Comparison of ENCODE assay signal across 1 cellular context in the genomic region with DNA sequence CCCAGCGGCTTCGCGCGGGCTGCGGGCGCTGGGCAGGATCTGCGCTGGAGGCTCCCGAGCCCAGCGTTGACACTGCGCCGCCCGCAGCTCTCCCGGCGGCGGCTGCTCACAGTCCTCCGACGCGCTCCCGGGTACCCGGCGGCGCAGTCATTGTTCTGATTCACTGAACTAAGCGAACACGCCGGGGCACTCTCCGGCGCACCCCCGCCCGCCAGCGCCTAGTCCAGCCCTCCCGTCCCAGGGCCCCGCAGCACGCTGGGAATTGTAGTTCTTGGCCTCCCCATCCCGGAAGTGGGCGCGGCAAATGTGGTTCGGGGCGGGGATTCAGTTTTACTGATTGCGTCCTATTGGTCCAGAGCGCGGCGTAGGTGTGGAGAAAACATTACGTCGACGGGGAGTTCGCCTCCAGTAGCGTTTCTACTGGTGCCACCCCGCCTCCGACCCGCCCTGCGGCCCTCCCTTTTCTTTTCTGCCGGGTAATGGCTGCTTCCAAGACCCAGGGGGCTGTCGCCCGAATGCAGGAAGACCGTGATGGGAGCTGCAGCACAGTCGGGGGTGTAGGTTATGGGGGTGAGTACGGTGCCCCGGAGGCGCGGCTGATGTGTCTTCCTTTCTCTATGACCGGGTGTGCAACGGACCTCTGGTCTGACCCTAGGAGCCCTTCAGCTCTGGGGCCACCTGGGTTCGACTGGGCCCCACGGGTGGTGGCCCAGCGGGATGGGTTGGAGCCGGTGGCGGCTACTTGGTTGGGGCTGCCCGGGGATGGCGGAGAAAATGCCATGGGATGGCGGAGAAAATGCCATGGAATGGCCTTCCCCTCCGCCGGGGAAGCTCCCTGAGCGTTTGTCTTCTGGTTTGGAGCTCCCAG.
A peak's percentile ranks its signal among the peaks of the same experiment; 100 is the strongest.
TF ChIP-seq lines count a peak whose summit lies in the region.

A gene with protein sequence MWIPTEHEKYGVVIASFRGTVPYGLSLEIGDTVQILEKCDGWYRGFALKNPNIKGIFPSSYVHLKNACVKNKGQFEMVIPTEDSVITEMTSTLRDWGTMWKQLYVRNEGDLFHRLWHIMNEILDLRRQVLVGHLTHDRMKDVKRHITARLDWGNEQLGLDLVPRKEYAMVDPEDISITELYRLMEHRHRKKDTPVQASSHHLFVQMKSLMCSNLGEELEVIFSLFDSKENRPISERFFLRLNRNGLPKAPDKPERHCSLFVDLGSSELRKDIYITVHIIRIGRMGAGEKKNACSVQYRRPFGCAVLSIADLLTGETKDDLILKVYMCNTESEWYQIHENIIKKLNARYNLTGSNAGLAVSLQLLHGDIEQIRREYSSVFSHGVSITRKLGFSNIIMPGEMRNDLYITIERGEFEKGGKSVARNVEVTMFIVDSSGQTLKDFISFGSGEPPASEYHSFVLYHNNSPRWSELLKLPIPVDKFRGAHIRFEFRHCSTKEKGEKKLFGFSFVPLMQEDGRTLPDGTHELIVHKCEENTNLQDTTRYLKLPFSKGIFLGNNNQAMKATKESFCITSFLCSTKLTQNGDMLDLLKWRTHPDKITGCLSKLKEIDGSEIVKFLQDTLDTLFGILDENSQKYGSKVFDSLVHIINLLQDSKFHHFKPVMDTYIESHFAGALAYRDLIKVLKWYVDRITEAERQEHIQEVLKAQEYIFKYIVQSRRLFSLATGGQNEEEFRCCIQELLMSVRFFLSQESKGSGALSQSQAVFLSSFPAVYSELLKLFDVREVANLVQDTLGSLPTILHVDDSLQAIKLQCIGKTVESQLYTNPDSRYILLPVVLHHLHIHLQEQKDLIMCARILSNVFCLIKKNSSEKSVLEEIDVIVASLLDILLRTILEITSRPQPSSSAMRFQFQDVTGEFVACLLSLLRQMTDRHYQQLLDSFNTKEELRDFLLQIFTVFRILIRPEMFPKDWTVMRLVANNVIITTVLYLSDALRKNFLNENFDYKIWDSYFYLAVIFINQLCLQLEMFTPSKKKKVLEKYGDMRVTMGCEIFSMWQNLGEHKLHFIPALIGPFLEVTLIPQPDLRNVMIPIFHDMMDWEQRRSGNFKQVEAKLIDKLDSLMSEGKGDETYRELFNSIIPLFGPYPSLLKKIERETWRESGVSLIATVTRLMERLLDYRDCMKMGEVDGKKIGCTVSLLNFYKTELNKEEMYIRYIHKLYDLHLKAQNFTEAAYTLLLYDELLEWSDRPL (N-terminal part only) (minus strand): TSS at position 162 of the 868 bp plus-strand sequence. CDS start 261 bp downstream, outside the sequence.
A gene with protein sequence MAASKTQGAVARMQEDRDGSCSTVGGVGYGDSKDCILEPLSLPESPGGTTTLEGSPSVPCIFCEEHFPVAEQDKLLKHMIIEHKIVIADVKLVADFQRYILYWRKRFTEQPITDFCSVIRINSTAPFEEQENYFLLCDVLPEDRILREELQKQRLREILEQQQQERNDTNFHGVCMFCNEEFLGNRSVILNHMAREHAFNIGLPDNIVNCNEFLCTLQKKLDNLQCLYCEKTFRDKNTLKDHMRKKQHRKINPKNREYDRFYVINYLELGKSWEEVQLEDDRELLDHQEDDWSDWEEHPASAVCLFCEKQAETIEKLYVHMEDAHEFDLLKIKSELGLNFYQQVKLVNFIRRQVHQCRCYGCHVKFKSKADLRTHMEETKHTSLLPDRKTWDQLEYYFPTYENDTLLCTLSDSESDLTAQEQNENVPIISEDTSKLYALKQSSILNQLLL (plus strand): TSS at position 458 of the 868 bp plus-strand sequence. CDS start 22 bp downstream, at position 480.

TF ChIP-seq in HEK293, 187 proteins besides CTCF, POLR2A, EP300 and RAD21 (continued from another document and continues in another):
- TF ChIP-seq, protein P1, sequence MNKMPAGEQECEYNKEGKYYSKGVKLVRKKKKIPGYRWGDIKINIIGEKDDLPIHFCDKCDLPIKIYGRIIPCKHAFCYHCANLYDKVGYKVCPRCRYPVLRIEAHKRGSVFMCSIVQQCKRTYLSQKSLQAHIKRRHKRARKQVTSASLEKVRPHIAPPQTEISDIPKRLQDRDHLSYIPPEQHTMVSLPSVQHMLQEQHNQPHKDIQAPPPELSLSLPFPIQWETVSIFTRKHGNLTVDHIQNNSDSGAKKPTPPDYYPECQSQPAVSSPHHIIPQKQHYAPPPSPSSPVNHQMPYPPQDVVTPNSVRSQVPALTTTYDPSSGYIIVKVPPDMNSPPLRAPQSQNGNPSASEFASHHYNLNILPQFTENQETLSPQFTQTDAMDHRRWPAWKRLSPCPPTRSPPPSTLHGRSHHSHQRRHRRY (tag by site-specific recombination; IDR thresholded peaks at IDR 0.05): no peak
- TF ChIP-seq, protein P2, sequence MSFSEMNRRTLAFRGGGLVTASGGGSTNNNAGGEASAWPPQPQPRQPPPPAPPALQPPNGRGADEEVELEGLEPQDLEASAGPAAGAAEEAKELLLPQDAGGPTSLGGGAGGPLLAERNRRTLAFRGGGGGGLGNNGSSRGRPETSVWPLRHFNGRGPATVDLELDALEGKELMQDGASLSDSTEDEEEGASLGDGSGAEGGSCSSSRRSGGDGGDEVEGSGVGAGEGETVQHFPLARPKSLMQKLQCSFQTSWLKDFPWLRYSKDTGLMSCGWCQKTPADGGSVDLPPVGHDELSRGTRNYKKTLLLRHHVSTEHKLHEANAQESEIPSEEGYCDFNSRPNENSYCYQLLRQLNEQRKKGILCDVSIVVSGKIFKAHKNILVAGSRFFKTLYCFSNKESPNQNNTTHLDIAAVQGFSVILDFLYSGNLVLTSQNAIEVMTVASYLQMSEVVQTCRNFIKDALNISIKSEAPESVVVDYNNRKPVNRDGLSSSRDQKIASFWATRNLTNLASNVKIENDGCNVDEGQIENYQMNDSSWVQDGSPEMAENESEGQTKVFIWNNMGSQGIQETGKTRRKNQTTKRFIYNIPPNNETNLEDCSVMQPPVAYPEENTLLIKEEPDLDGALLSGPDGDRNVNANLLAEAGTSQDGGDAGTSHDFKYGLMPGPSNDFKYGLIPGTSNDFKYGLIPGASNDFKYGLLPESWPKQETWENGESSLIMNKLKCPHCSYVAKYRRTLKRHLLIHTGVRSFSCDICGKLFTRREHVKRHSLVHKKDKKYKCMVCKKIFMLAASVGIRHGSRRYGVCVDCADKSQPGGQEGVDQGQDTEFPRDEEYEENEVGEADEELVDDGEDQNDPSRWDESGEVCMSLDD (tag by site-specific recombination; IDR thresholded peaks at IDR 0.05): 0 out of 2 replicates have a peak, but pooled peaks have one; percentile 8
- TF ChIP-seq KLF9 (tag by site-specific recombination; IDR thresholded peaks at IDR 0.05; ENCODE audit: low read depth) (peak; percentile 63), ZNF48 (tag by site-specific recombination; IDR thresholded peaks at IDR 0.05) (no peak), ZBTB48 (tag by site-specific recombination; IDR thresholded peaks at IDR 0.05) (peak; percentile 59; the same call in 1 of the 2 replicates), TRIM28 (IDR thresholded peaks at IDR 0.05; ENCODE audit: borderline replicate concordance, low read length) (peak; percentile 55; the same call in 1 of the 2 replicates), ZNF423 (tag by site-specific recombination; IDR thresholded peaks at IDR 0.05) (peak; percentile 91), ZNF274 (IDR thresholded peaks at IDR 0.05; ENCODE audit: low read length) (no peak), ZNF274 (tag by site-specific recombination; IDR thresholded peaks at IDR 0.05; ENCODE audit: borderline replicate concordance) (no peak), KLF1 (tag by site-specific recombination; IDR thresholded peaks at IDR 0.05) (0 out of 2 replicates have a peak, but pooled peaks have one; percentile 8), KLF10 (tag by site-specific recombination; IDR thresholded peaks at IDR 0.05) (peak; percentile 96), YY1 (tag by site-specific recombination; IDR thresholded peaks at IDR 0.05) (peak; percentile 86), SP3 (tag by site-specific recombination; IDR thresholded peaks at IDR 0.05) (peak; percentile 99), ZSCAN16 (tag by site-specific recombination; IDR thresholded peaks at IDR 0.05) (0 out of 2 replicates have a peak, but pooled peaks have one; percentile 16), GLI4 (tag by site-specific recombination; IDR thresholded peaks at IDR 0.05) (0 out of 2 replicates have a peak, but pooled peaks have one; percentile 44), ZNF341 (tag by site-specific recombination; IDR thresholded peaks at IDR 0.05; ENCODE audit: low read depth) (peak; percentile 94), ZBTB17 (tag by site-specific recombination; IDR thresholded peaks at IDR 0.05) (peak; percentile 86), SALL2 (tag by site-specific recombination; IDR thresholded peaks at IDR 0.05; ENCODE audit: borderline replicate concordance) (no peak), ZFP37 (tag by site-specific recombination; IDR thresholded peaks at IDR 0.05) (peak; percentile 66; the same call in 1 of the 2 replicates), ZNF837 (tag by site-specific recombination; IDR thresholded peaks at IDR 0.05) (peak; percentile 81; the same call in 1 of the 2 replicates), ZNF2 (tag by site-specific recombination; IDR thresholded peaks at IDR 0.05) (peak; percentile 75; the same call in 1 of the 2 replicates), ZNF785 (tag by site-specific recombination; IDR thresholded peaks at IDR 0.05) (no peak), ZNF629 (tag by site-specific recombination; IDR thresholded peaks at IDR 0.05) (peak; percentile 90), ZNF600 (tag by site-specific recombination; IDR thresholded peaks at IDR 0.05) (peak; percentile 69), ZIC2 (tag by site-specific recombination; IDR thresholded peaks at IDR 0.05) (peak; percentile 90), ZBTB8A (tag by site-specific recombination; IDR thresholded peaks at IDR 0.05) (peak; percentile 98), ZNF76 (tag by site-specific recombination; IDR thresholded peaks at IDR 0.05; ENCODE audit: borderline replicate concordance, low read depth) (peak; percentile 95), ZXDB (tag by site-specific recombination; IDR thresholded peaks at IDR 0.05) (0 out of 2 replicates have a peak, but pooled peaks have one; percentile 67), ZNF175 (tag by site-specific recombination; IDR thresholded peaks at IDR 0.05) (no peak)
- TF ChIP-seq, protein P3, sequence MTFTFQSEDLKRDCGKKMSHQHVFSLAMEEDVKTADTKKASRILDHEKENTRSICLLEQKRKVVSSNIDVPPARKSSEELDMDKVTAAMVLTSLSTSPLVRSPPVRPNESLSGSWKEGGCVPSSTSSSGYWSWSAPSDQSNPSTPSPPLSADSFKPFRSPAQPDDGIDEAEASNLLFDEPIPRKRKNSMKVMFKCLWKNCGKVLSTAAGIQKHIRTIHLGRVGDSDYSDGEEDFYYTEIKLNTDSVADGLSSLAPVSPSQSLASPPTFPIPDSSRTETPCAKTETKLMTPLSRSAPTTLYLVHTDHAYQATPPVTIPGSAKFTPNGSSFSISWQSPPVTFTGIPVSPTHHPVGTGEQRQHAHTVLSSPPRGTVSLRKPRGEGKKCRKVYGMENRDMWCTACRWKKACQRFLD (tag by site-specific recombination; IDR thresholded peaks at IDR 0.05): no peak
- TF ChIP-seq, protein P4, sequence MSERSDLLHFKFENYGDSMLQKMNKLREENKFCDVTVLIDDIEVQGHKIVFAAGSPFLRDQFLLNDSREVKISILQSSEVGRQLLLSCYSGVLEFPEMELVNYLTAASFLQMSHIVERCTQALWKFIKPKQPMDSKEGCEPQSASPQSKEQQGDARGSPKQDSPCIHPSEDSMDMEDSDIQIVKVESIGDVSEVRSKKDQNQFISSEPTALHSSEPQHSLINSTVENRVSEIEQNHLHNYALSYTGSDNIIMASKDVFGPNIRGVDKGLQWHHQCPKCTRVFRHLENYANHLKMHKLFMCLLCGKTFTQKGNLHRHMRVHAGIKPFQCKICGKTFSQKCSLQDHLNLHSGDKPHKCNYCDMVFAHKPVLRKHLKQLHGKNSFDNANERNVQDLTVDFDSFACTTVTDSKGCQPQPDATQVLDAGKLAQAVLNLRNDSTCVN (tag by site-specific recombination; optimal IDR thresholded peaks at IDR 0.05): peak; percentile 90
- TF ChIP-seq, protein P5, sequence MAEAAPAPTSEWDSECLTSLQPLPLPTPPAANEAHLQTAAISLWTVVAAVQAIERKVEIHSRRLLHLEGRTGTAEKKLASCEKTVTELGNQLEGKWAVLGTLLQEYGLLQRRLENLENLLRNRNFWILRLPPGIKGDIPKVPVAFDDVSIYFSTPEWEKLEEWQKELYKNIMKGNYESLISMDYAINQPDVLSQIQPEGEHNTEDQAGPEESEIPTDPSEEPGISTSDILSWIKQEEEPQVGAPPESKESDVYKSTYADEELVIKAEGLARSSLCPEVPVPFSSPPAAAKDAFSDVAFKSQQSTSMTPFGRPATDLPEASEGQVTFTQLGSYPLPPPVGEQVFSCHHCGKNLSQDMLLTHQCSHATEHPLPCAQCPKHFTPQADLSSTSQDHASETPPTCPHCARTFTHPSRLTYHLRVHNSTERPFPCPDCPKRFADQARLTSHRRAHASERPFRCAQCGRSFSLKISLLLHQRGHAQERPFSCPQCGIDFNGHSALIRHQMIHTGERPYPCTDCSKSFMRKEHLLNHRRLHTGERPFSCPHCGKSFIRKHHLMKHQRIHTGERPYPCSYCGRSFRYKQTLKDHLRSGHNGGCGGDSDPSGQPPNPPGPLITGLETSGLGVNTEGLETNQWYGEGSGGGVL (tag by site-specific recombination; IDR thresholded peaks at IDR 0.05): no peak
- TF ChIP-seq, protein P6, sequence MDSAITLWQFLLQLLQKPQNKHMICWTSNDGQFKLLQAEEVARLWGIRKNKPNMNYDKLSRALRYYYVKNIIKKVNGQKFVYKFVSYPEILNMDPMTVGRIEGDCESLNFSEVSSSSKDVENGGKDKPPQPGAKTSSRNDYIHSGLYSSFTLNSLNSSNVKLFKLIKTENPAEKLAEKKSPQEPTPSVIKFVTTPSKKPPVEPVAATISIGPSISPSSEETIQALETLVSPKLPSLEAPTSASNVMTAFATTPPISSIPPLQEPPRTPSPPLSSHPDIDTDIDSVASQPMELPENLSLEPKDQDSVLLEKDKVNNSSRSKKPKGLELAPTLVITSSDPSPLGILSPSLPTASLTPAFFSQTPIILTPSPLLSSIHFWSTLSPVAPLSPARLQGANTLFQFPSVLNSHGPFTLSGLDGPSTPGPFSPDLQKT (IDR thresholded peaks at IDR 0.05; ENCODE audit: borderline replicate concordance, low read depth, low read length): peak; percentile 95
- TF ChIP-seq, protein P7, sequence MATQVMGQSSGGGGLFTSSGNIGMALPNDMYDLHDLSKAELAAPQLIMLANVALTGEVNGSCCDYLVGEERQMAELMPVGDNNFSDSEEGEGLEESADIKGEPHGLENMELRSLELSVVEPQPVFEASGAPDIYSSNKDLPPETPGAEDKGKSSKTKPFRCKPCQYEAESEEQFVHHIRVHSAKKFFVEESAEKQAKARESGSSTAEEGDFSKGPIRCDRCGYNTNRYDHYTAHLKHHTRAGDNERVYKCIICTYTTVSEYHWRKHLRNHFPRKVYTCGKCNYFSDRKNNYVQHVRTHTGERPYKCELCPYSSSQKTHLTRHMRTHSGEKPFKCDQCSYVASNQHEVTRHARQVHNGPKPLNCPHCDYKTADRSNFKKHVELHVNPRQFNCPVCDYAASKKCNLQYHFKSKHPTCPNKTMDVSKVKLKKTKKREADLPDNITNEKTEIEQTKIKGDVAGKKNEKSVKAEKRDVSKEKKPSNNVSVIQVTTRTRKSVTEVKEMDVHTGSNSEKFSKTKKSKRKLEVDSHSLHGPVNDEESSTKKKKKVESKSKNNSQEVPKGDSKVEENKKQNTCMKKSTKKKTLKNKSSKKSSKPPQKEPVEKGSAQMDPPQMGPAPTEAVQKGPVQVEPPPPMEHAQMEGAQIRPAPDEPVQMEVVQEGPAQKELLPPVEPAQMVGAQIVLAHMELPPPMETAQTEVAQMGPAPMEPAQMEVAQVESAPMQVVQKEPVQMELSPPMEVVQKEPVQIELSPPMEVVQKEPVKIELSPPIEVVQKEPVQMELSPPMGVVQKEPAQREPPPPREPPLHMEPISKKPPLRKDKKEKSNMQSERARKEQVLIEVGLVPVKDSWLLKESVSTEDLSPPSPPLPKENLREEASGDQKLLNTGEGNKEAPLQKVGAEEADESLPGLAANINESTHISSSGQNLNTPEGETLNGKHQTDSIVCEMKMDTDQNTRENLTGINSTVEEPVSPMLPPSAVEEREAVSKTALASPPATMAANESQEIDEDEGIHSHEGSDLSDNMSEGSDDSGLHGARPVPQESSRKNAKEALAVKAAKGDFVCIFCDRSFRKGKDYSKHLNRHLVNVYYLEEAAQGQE (tag by site-specific recombination; IDR thresholded peaks at IDR 0.05): 0 out of 2 replicates have a peak, but pooled peaks have one; percentile 23
